8 cellular contexts compared by ENCODE assay signal in the genomic region with DNA sequence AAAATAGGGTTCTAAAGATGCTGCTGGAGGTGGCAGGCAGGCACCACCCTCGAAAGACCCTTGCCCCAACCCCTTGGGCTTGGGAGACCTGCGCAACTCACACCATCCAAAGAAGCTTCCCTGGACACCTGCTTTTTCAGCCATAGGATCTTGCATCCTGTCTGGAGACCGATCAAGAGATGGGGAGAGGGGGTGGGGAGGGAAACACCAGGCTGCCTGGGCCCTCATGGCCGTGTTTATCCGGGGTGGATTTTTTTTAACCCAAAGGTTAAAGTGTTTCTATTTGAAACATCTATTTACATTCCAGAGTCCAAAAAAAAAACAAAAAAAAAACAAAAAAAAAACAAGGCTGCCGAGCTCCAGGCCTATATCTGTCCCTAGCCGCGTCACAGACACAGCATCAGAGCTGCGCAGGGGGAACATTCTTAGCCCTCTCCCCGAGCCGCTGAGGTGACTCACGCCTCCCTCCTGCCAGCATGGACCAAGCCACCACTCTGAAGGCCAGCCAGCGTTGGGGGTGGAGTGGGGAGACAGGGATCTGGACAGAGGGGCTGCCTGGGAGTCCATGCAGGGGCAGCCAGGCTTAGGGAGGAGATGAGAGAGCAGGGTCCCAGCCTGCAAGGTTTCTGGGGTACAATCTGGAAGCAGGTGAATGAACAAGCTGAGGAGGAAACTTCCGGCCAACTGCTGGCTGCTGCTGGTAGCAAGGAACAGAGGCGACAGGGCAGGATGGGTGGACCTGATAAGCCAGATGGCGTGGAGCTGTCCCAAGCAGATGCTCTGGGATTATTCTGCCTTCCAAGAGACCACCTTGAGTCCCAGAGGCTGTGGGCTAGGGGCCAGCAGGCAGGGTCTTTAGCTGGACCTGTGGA. TPM values are rescaled to one million over a fixed set of nuclear protein-coding genes. Genes with fewer than 3 reads are reported as not detected.
A peak's percentile ranks its signal among the peaks of the same experiment; 100 is the strongest.
DNase-seq lines count a peak whose midpoint lies in the region; ATAC-seq, FAIRE-seq and TF ChIP-seq lines count a peak whose summit lies in the region.

No MANE protein-coding gene starts in this region.

- peak; percentile 31 for TF ChIP-seq EP300 in suprapubic skin (IDR thresholded peaks at IDR 0.05)

- no peak overlapping the region for H3K4me2 ChIP-seq in Karpas-422 (ENCODE audit: low read depth, low read length, poor library complexity, severe bottlenecking)

- H2AFZ ChIP-seq in Karpas-422 (ENCODE audit: low read length), result no peak overlapping the region

- no peak for TF ChIP-seq CTCF in body of pancreas (IDR thresholded peaks at IDR 0.05)
- no peak for TF ChIP-seq CTCF in suprapubic skin (IDR thresholded peaks at IDR 0.05)

- H3K27me3 ChIP-seq in body of pancreas, result no peaks in the 10 kb centered on the region
- H3K27me3 ChIP-seq in layer of hippocampus (ENCODE audit: control insufficient read depth, insufficient read depth, low read length), result no peaks in the 10 kb centered on the region
- H3K27me3 ChIP-seq in suprapubic skin, result no peaks in the 10 kb centered on the region
- H3K27me3 ChIP-seq in Karpas-422 (ENCODE audit: low read length), result no peaks in the 10 kb centered on the region

- H3K4me3 ChIP-seq in body of pancreas, result no peak overlapping the region
- peak overlapping the region; percentile 44 for H3K4me3 ChIP-seq in suprapubic skin
- H3K4me3 ChIP-seq in Karpas-422 (ENCODE audit: low read length), result no peak overlapping the region

- H3K9me3 ChIP-seq in body of pancreas (no peaks in the 10 kb centered on the region), suprapubic skin (no peaks in the 10 kb centered on the region), Karpas-422 (ENCODE audit: low read length) (no peaks in the 10 kb centered on the region)

- intact Hi-C loops in body of pancreas (cut with DNase I), result no loop called here

- H3K9me2 ChIP-seq in Karpas-422 (replicated peaks; ENCODE audit: insufficient read depth, low read length), result no peaks in the 10 kb centered on the region

- no peaks in the 10 kb centered on the region for H3K36me3 ChIP-seq in body of pancreas (replicated peaks in 1 of 2; ENCODE audit: insufficient read depth in 1 of 2, low read depth in 2 of 2)
- peaks cover 1% of the 10 kb centered on the region for H3K36me3 ChIP-seq in suprapubic skin
- no peaks in the 10 kb centered on the region for H3K36me3 ChIP-seq in Karpas-422 (ENCODE audit: insufficient read depth, low read length)

- no peak overlapping the region for H3K9ac ChIP-seq in Karpas-422 (ENCODE audit: low read length)

- H4K20me1 ChIP-seq in Karpas-422 (ENCODE audit: insufficient read depth, low read depth, low read length), result peaks cover 36% of the 10 kb centered on the region; the same call in 1 of the 2 replicates

- H3K79me2 ChIP-seq in Karpas-422 (ENCODE audit: low read length), result no peaks in the 10 kb centered on the region

- peak; percentile 29 for ATAC-seq in body of pancreas
- no peak for ATAC-seq in HG03442 (IDR thresholded peaks at IDR 0.05; ENCODE audit: unreplicated experiment)

- peak; percentile 97 for DNase-seq in HTR-8/SVneo (ENCODE audit: insufficient read length, low spot score)
- DNase-seq in body of pancreas, result peak; percentile 48 to 84 (median 66)
- DNase-seq in suprapubic skin (ENCODE audit: low spot score in 2 of 2), result peak; percentile 85 to 86
- DNase-seq in NCI-H187 treated with DMSO at 0.1 percent for 48 hours (lab: John Stamatoyannopoulos, UW), result no peak
- no peak for DNase-seq in NCI-H1694 treated with DMSO at 0.1 percent for 48 hours (lab: John Stamatoyannopoulos, UW)
- DNase-seq in Karpas-422, result no peak

- no peak for TF ChIP-seq POLR2A in body of pancreas (IDR thresholded peaks at IDR 0.05)
- no peak for TF ChIP-seq POLR2A in suprapubic skin (IDR thresholded peaks at IDR 0.05)

- peaks cover 59% of the 10 kb centered on the region for H3K4me1 ChIP-seq in body of pancreas
- peaks cover 99% of the 10 kb centered on the region for H3K4me1 ChIP-seq in suprapubic skin
- H3K4me1 ChIP-seq in Karpas-422 (ENCODE audit: low read length), result peaks cover 18% of the 10 kb centered on the region

- FAIRE-seq in HTR-8/SVneo (lab: Jason Lieb, UNC), result peak; percentile 95

- peak overlapping the region in 3 of 4 donors; percentile 44 to 80 (median 79) for H3K27ac ChIP-seq in body of pancreas
- peak overlapping the region; percentile 78 for H3K27ac ChIP-seq in layer of hippocampus (ENCODE audit: low read depth, low read length)
- H3K27ac ChIP-seq in suprapubic skin, result peak overlapping the region; percentile 67
- no peak overlapping the region for H3K27ac ChIP-seq in Karpas-422 (ENCODE audit: low read length)

- WGBS in body of pancreas, 2 donors, result 60 to 62% methylated on average over 11 to 16 of the region's 16 CpGs
- WGBS in suprapubic skin, result 34% methylated on average over 15 of the region's 16 CpGs

RNA-seq across cellular contexts. Expression of a gene that starts 14.8 kb away (rescaled TPM):
- total RNA-seq in body of pancreas (10 to 100 TPM; 25.4 to 45.7 TPM), suprapubic skin (100 to 1,000 TPM; 135 to 197 (median 168) TPM)
- total RNA-seq in Karpas-422 (2014; rRNA removed; shearing (Covaris generic); ENCODE audit: low replicate concordance), result 24.4 and 44.2 TPM in 2 replicates

RNA-seq across cellular contexts. Expression of a gene that starts 33.1 kb away (rescaled TPM):
- total RNA-seq in body of pancreas, result under 1 TPM; 0.26 to 0.99 TPM
- 1 to 10 TPM; 1.6 to 3.7 (median 2.4) TPM for total RNA-seq in suprapubic skin
- 3.7 and 4.6 TPM in 2 replicates for total RNA-seq in Karpas-422 (2014; rRNA removed; shearing (Covaris generic); ENCODE audit: low replicate concordance)

RNA-seq across cellular contexts. Expression of a gene that starts 38.1 kb away (rescaled TPM):
- total RNA-seq in body of pancreas (10 to 100 TPM; 11.9 to 12.9 TPM), suprapubic skin (10 to 100 TPM; 12.7 to 20.4 (median 15.4) TPM)
- total RNA-seq in Karpas-422 (2014; rRNA removed; shearing (Covaris generic); ENCODE audit: low replicate concordance), result 43.6 and 59.6 TPM in 2 replicates

RNA-seq across cellular contexts. Expression of a gene that starts 42.2 kb away (rescaled TPM):
- total RNA-seq in body of pancreas, result 10 to 100 TPM; 14.8 to 19.4 TPM
- 10 to 100 TPM; 27.8 to 44.6 (median 33.3) TPM for total RNA-seq in suprapubic skin
- total RNA-seq in Karpas-422 (2014; rRNA removed; shearing (Covaris generic); ENCODE audit: low replicate concordance), result 43.9 and 73.1 TPM in 2 replicates

Comparison
In these comparisons a context has a peak if more than half of its experiments do, and no peak if none do; other contexts are left out.
1. DNase-seq: peak in HTR-8/SVneo (single experiment), body of pancreas (4 of 4) and suprapubic skin (2 of 2); none in NCI-H187 treated with DMSO at 0.1 percent for 48 hours (single experiment), NCI-H1694 treated with DMSO at 0.1 percent for 48 hours (single experiment) and Karpas-422 (single experiment).